In genomic region chr2:213232649-213233437, GRCh38 we compare ENCODE assay signal across 8 cellular contexts. TPM values are rescaled to one million over a fixed set of nuclear protein-coding genes. Genes with fewer than 3 reads are reported as not detected.
DNase-seq lines count a peak whose midpoint lies in the region; ATAC-seq and TF ChIP-seq lines count a peak whose summit lies in the region.

No MANE protein-coding gene starts in this region.

- intact Hi-C loops in adrenal gland (cut with DNase I), result no loop called here

- H3K36me3 Mint-ChIP-seq in mesothelial cell of epicardium, result no peaks in the 10 kb centered on the region

- DNase-seq in AG10803 (ENCODE audit: low read depth) (peak; percentile 37), NCI-H2107 treated with DMSO at 0.1 percent for 48 hours (lab: John Stamatoyannopoulos, UW; ENCODE audit: unreplicated experiment) (no peak), mesothelial cell of epicardium (ENCODE audit: low spot score in 2 of 2, unreplicated experiment in 2 of 2) (no peak), adrenal gland (no peak)
- peak; percentile 33 for DNase-seq in activated CD4-positive, CD25-positive, alpha-beta regulatory T cell treated with anti-CD3 and anti-CD28 coated beads, Interleukin-2, amount 50 U/mL, for 16 hours (ENCODE audit: low read depth, low spot score)

- H3K27ac ChIP-seq in iPS-18a (ENCODE audit: low read length) (no peak overlapping the region), adrenal gland (no peak overlapping the region)

- no peak for TF ChIP-seq CTCF in AG10803 (conservative IDR thresholded peaks at IDR 0.05; ENCODE audit: low read length)
- TF ChIP-seq CTCF in mesothelial cell of epicardium (IDR thresholded peaks at IDR 0.05; ENCODE audit: unreplicated experiment), result no peak
- TF ChIP-seq CTCF in adrenal gland (IDR thresholded peaks at IDR 0.05), result no peak

- no peaks in the 10 kb centered on the region for H3K9me3 ChIP-seq in iPS-18a (ENCODE audit: control insufficient read depth, low read depth, low read length)
- no peaks in the 10 kb centered on the region for H3K9me3 ChIP-seq in adrenal gland (replicated peaks in 1 of 3)

- H3K4me3 Mint-ChIP-seq in mesothelial cell of epicardium, result no peak overlapping the region

- no peaks in the 10 kb centered on the region for H3K9me3 Mint-ChIP-seq in mesothelial cell of epicardium

- no peak for TF ChIP-seq POLR2A in adrenal gland (IDR thresholded peaks at IDR 0.05)

- H3K27me3 ChIP-seq in iPS-18a (ENCODE audit: control insufficient read depth, insufficient read depth, low read length), result no peaks in the 10 kb centered on the region
- H3K27me3 ChIP-seq in adrenal gland, result peaks cover 28% of the 10 kb centered on the region

- 23 to 38% (median 28%) methylated on average over 7 to 8 of the region's 8 CpGs for WGBS in adrenal gland, 4 donors

- peaks cover 26% of the 10 kb centered on the region for H3K4me1 ChIP-seq in iPS-18a (ENCODE audit: control insufficient read depth, low read depth, low read length)
- H3K4me1 ChIP-seq in adrenal gland (replicated peaks in 1 of 2), result no peaks in the 10 kb centered on the region

- H3K9ac ChIP-seq in iPS-18a (ENCODE audit: low read length), result no peak overlapping the region

- no peak overlapping the region for H3K27ac Mint-ChIP-seq in mesothelial cell of epicardium

- H3K27me3 Mint-ChIP-seq in mesothelial cell of epicardium (ENCODE audit: low read depth), result no peaks in the 10 kb centered on the region

- H3K4me3 ChIP-seq in AG10803 (ENCODE audit: low read length), result no peak overlapping the region
- peak overlapping the region; percentile 9 for H3K4me3 ChIP-seq in iPS-18a (ENCODE audit: low read length)
- no peak overlapping the region for H3K4me3 ChIP-seq in adrenal gland

- no peaks in the 10 kb centered on the region for H3K36me3 ChIP-seq in iPS-18a (ENCODE audit: control insufficient read depth, low read depth, low read length)
- H3K36me3 ChIP-seq in adrenal gland (replicated peaks in 1 of 2), result no peaks in the 10 kb centered on the region

- ATAC-seq in GM19372 (IDR thresholded peaks at IDR 0.05; ENCODE audit: low read depth, unreplicated experiment) (peak; percentile 90), HG03354 (IDR thresholded peaks at IDR 0.05; ENCODE audit: poor library complexity, severe bottlenecking, unreplicated experiment) (peak; percentile 91)

- H3K4me1 Mint-ChIP-seq in mesothelial cell of epicardium, result peaks cover 24% of the 10 kb centered on the region

RNA-seq across cellular contexts. Expression of gene SPAG16, which starts 51.4 kb away (rescaled TPM):
- total RNA-seq in mesothelial cell of epicardium (31.0 to 35.9 TPM (median 35.1 TPM) in 3 replicates), adrenal gland (10 to 100 TPM; 12.4 to 35.5 (median 21.8) TPM)
- polyA plus RNA-seq in adrenal gland, result 10 to 100 TPM; 12.8 to 24.7 (median 15.3) TPM

Comparison
In these comparisons a context has a peak if more than half of its experiments do, and no peak if none do; other contexts are left out.
1. DNase-seq: peak in AG10803 (single experiment) and activated CD4-positive, CD25-positive, alpha-beta regulatory T cell treated with anti-CD3 and anti-CD28 coated beads, Interleukin-2, amount 50 U/mL, for 16 hours (single experiment); none in NCI-H2107 treated with DMSO at 0.1 percent for 48 hours (single experiment), mesothelial cell of epicardium (0 of 2) and adrenal gland (0 of 7).